1 cellular context compared by ENCODE assay signal in the genomic region with DNA sequence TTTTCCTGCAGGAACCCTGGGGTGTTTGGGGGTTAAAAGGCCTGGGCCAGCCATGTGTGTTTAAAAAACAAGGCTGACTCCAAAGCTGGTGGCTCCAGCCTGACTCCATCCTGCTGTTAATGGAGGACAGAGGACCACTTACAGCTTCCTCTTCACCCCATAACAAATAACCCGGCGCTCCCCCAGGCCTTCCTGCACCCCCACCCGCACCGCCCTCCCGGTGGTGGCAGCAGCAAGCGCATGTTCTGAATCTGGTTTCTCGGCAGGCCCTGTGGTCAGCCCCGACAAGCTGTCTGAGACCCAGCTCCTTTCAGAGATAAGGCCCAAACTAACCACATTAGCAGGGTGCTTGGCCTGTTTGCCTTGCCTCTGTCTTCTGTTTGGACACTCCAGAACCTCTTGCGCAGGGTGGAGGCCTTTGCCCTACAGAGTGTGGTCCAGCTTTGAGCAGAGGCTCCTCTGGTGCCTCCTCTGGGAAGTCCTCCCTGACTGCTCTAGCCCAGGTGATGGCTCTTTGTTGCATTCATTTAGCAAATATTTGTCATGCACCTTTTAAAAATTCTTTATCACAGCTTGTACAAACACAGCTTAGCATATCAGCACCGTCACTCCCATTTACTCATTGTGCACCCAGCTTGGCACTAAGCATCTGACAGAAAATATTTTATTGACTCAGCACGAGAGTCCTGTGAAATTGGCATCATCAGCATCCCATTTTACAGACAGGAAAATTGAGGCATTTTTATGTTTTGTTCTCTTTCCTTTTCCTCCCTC.
TF ChIP-seq lines count a peak whose summit lies in the region.

No MANE protein-coding gene starts in this region.

TF ChIP-seq in HEK293T, 16 proteins besides CTCF, POLR2A, EP300 and RAD21 (continued from another document):
- TF ChIP-seq, protein P1, sequence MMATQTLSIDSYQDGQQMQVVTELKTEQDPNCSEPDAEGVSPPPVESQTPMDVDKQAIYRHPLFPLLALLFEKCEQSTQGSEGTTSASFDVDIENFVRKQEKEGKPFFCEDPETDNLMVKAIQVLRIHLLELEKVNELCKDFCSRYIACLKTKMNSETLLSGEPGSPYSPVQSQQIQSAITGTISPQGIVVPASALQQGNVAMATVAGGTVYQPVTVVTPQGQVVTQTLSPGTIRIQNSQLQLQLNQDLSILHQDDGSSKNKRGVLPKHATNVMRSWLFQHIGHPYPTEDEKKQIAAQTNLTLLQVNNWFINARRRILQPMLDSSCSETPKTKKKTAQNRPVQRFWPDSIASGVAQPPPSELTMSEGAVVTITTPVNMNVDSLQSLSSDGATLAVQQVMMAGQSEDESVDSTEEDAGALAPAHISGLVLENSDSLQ (IDR thresholded peaks at IDR 0.05), result no peak
- no peak for TF ChIP-seq CTBP1 (IDR thresholded peaks at IDR 0.05; ENCODE audit: borderline replicate concordance)
- TF ChIP-seq TARDBP (IDR thresholded peaks at IDR 0.05), result no peak
- TF ChIP-seq L3MBTL2 (conservative IDR thresholded peaks at IDR 0.05), result no peak
- no peak for TF ChIP-seq HDGF (IDR thresholded peaks at IDR 0.05; ENCODE audit: borderline replicate concordance)
- no peak for TF ChIP-seq FOXK2 (IDR thresholded peaks at IDR 0.05)
- TF ChIP-seq FOXA1 (IDR thresholded peaks at IDR 0.05), result no peak
- no peak for TF ChIP-seq LEF1 (IDR thresholded peaks at IDR 0.05; ENCODE audit: borderline replicate concordance)
- no peak for TF ChIP-seq ARNT (IDR thresholded peaks at IDR 0.05)
- no peak for TF ChIP-seq SUZ12 (IDR thresholded peaks at IDR 0.05)
TF ChIP-seq in HEK293T: peak in this region for 0.
